8 cellular contexts compared by ENCODE assay signal in the genomic region with DNA sequence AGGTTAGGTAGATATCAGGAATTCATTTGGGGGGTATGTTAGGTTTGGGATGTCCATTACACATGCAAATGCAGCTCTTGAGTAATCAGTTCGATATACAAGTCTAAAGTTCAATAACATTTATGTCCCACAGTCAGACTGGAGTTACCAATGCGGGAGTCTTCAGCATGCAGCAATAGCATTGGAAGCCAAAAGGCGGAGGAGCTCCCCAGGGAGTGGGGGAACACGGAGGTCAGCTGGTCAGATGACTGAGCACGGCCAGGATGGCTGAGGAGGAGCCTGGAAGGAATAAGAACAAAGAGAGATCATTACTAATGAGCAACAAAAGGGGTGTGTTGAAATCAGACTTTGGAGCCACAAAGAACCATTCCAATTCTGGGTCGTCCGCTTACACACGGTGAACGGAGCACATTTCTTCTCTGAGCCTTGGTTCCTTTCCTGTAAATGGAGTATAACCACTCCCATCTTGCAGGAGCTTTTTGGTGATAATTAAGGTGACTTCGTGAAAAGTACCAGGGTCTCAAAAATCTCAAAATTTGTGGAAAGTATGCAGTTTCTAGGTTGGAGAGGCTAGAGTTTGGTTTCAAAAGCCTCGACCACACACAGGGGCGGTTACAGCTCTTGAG. TPM values are rescaled to one million over a fixed set of nuclear protein-coding genes. Genes with fewer than 3 reads are reported as not detected.
DNase-seq lines count a peak whose midpoint lies in the region; ATAC-seq and TF ChIP-seq lines count a peak whose summit lies in the region.

No MANE protein-coding gene starts in this region.

- H3K36me3 Mint-ChIP-seq in activated T-helper 17 cell treated with anti-CD3 and anti-CD28 coated beads, Interleukin-2, amount 50 U/mL, for 72 hours (ENCODE audit: low read depth), result peaks cover 38% of the 10 kb centered on the region

- TF ChIP-seq CTCF in HFF-Myc (IDR thresholded peaks at IDR 0.05; ENCODE audit: low read depth, low read length, missing control alignments) (no peak), left ventricle myocardium inferior (IDR thresholded peaks at IDR 0.05; ENCODE audit: borderline replicate concordance) (no peak)

- DNase-seq in HFF-Myc (ENCODE audit: extremely low read depth, low read depth), result no peak
- DNase-seq in left ventricle myocardium inferior, result peak; percentile 89
- peak; percentile 91 for DNase-seq in sciatic nerve (ENCODE audit: low spot score)
- DNase-seq in NCI-H1436 treated with DMSO at 0.1 percent for 48 hours (lab: John Stamatoyannopoulos, UW), result no peak
- no peak for DNase-seq in DMS114 treated with DMSO at 0.1 percent for 48 hours (lab: John Stamatoyannopoulos, UW; ENCODE audit: unreplicated experiment)
- DNase-seq in SW480 (ENCODE audit: low spot score), result no peak

- peaks cover 32% of the 10 kb centered on the region for H3K79me2 ChIP-seq in ACC112 (ENCODE audit: control insufficient read depth, insufficient read depth, low read length, unreplicated experiment)

- no peak for ATAC-seq in activated T-helper 17 cell treated with anti-CD3 and anti-CD28 coated beads, Interleukin-2, amount 50 U/mL, for 72 hours (replicated peaks)
- ATAC-seq in sciatic nerve, result peak; percentile 79

- peak overlapping the region; percentile 89 for H3K4me3 Mint-ChIP-seq in activated T-helper 17 cell treated with anti-CD3 and anti-CD28 coated beads, Interleukin-2, amount 50 U/mL, for 72 hours

- peaks cover 7% of the 10 kb centered on the region for H3K9me3 Mint-ChIP-seq in activated T-helper 17 cell treated with anti-CD3 and anti-CD28 coated beads, Interleukin-2, amount 50 U/mL, for 72 hours

- no peaks in the 10 kb centered on the region for H3K27me3 Mint-ChIP-seq in activated T-helper 17 cell treated with anti-CD3 and anti-CD28 coated beads, Interleukin-2, amount 50 U/mL, for 72 hours

- H3K27ac Mint-ChIP-seq in activated T-helper 17 cell treated with anti-CD3 and anti-CD28 coated beads, Interleukin-2, amount 50 U/mL, for 72 hours, result peak overlapping the region; percentile 92

- H3K4me3 ChIP-seq in ACC112 (ENCODE audit: low read depth, low read length) (peak overlapping the region; percentile 84), HFF-Myc (replicated peaks; ENCODE audit: low read depth, low read length) (peak overlapping the region; percentile 63), left ventricle myocardium inferior (peak overlapping the region; percentile 74)

- H3K4me1 ChIP-seq in ACC112 (ENCODE audit: control insufficient read depth, insufficient read depth, low read length, unreplicated experiment), result peaks cover 45% of the 10 kb centered on the region
- H3K4me1 ChIP-seq in left ventricle myocardium inferior, result peaks cover 88% of the 10 kb centered on the region

- H3K27me3 ChIP-seq in ACC112 (ENCODE audit: insufficient read depth, low read length) (no peaks in the 10 kb centered on the region), left ventricle myocardium inferior (ENCODE audit: low read depth) (no peaks in the 10 kb centered on the region)

- H3K9me3 ChIP-seq in left ventricle myocardium inferior (replicated peaks), result peaks cover 8% of the 10 kb centered on the region

- intact Hi-C loops in left ventricle myocardium inferior (cut with micrococcal nuclease), result no loop called here
- intact Hi-C loops in sciatic nerve (cut with DNase I), result loop anchor here (2.0 kb wide), 1 partner anchor 19 kb away; no protein-coding TSS in a partner anchor

- peak overlapping the region; percentile 90 for H3K27ac ChIP-seq in ACC112 (ENCODE audit: low read depth, low read length)
- peak overlapping the region; percentile 97 for H3K27ac ChIP-seq in left ventricle myocardium inferior (replicated peaks)

- H3K36me3 ChIP-seq in ACC112 (ENCODE audit: insufficient read depth, low read length) (peaks cover 22% of the 10 kb centered on the region), left ventricle myocardium inferior (peaks cover 21% of the 10 kb centered on the region)

- H2AFZ ChIP-seq in ACC112 (ENCODE audit: low read length, unreplicated experiment), result peak overlapping the region; percentile 41

- H3K4me1 Mint-ChIP-seq in activated T-helper 17 cell treated with anti-CD3 and anti-CD28 coated beads, Interleukin-2, amount 50 U/mL, for 72 hours, result peaks cover 18% of the 10 kb centered on the region

RNA-seq across cellular contexts. Expression of a gene that starts 0.5 kb away (rescaled TPM):
- 10 to 100 TPM in 1 of 2 donors, 1 to 10 TPM in 1; 7.3 to 12.6 TPM for total RNA-seq in activated T-helper 17 cell treated with anti-CD3 and anti-CD28 coated beads, Interleukin-2, amount 50 U/mL, for 72 hours
- 14.2 TPM for total RNA-seq in left ventricle myocardium inferior
- total RNA-seq in sciatic nerve, result 24.9 TPM

RNA-seq across cellular contexts. Expression of a gene that starts 21.6 kb away (rescaled TPM):
- total RNA-seq in activated T-helper 17 cell treated with anti-CD3 and anti-CD28 coated beads, Interleukin-2, amount 50 U/mL, for 72 hours, result 1 to 10 TPM in 1 of 2 donors, under 1 TPM in 1; 0.73 to 2.0 TPM
- total RNA-seq in left ventricle myocardium inferior (27.5 TPM), sciatic nerve (190 TPM)

RNA-seq across cellular contexts. Expression of a gene that starts 40.6 kb away (rescaled TPM):
- 1 to 10 TPM; 1.7 to 4.4 TPM for total RNA-seq in activated T-helper 17 cell treated with anti-CD3 and anti-CD28 coated beads, Interleukin-2, amount 50 U/mL, for 72 hours
- 103 TPM for total RNA-seq in left ventricle myocardium inferior
- 63.7 TPM for total RNA-seq in sciatic nerve

Comparison
In these comparisons a context has a peak if more than half of its experiments do, and no peak if none do; other contexts are left out.
1. DNase-seq: peak in left ventricle myocardium inferior (single experiment) and sciatic nerve (single experiment); none in HFF-Myc (single experiment), NCI-H1436 treated with DMSO at 0.1 percent for 48 hours (single experiment), DMS114 treated with DMSO at 0.1 percent for 48 hours (single experiment) and SW480 (single experiment).
2. RNA of a gene that starts 40.6 kb away (total RNA-seq): 103 TPM in left ventricle myocardium inferior (single experiment) and 63.7 TPM in sciatic nerve (single experiment); 1.7 to 4.4 TPM in activated T-helper 17 cell treated with anti-CD3 and anti-CD28 coated beads, Interleukin-2, amount 50 U/mL, for 72 hours; every median in the first group is over 10 times any median in the second.
3. Peak in every context shown above with its lines, with median percentiles within 50 percentile points of each other: H3K4me3 ChIP-seq.